25 cellular contexts compared by ENCODE assay signal in the genomic region with DNA sequence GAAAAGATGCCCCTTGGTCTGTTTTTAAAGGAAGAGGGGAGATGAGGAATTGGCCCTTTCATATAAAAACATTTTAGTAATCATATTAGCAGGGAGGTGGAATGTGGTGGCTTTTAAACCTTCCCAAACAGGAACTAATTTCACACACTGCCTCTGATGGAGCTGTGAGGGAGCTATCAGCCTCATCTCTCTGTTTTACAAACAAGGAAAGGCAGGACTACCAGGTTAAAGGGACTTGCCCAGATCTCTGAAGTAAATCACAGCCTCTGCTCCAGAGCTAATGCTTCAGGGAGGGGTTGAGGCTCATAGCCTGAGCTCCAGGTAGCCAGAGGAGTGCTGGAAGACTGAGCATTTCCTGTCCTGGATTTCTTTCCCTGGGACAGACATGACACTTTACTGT. TPM values are rescaled to one million over a fixed set of nuclear protein-coding genes. Genes with fewer than 3 reads are reported as not detected.
DNase-seq lines count a peak whose midpoint lies in the region; ATAC-seq, FAIRE-seq and TF ChIP-seq lines count a peak whose summit lies in the region.
"Had no signal": no experiment of that assay in that cellular context is flagged by ENCODE, and none has a peak within 500 bp of the region (broad histone marks: within the 10 kb centered on the region; RNA-seq: fewer than 3 reads in every experiment).

No MANE protein-coding gene starts in this region.

- peak overlapping the region; percentile 84 for H3K18ac ChIP-seq in H1 (ENCODE audit: extremely low read depth, low read length)

- H3K4me3 ChIP-seq in H1 (ENCODE audit: extremely low read depth in 1 of 4, insufficient read depth in 2 of 4, low read depth in 3 of 4, low read length in 4 of 4) = no peak overlapping the region
- H3K4me3 ChIP-seq in neural progenitor cell = no peak overlapping the region
- H3K4me3 ChIP-seq: GM23248, pancreas had no signal

- peak overlapping the region; percentile 75; the same call in 1 of the 2 replicates for H2BK20ac ChIP-seq in H1 (ENCODE audit: low read length)

- CTCF ChIA-PET in Calu3 (lab: Charles Lee) (interaction anchor here (1.2 to 1.3 kb wide), 2 partner anchors 44 to 371 kb away, joined by 6 read pairs; no protein-coding TSS in a partner anchor), H1 (lab: Charles Lee; ENCODE audit: partially characterized antibody) (interaction anchor here (0.9 to 3.3 kb wide), 10 partner anchors 10 to 391 kb away, joined by 3 to 18 read pairs (median 8); no protein-coding TSS in a partner anchor), T-cell (lab: Charles Lee) (no interaction called here)

- H3K27ac Mint-ChIP-seq in Calu3 (ENCODE audit: unreplicated experiment) = peak overlapping the region; percentile 54
- H3K27ac Mint-ChIP-seq in IgD-negative memory B cell = no peak overlapping the region
- no peak overlapping the region for H3K27ac Mint-ChIP-seq in neural progenitor cell
- H3K27ac Mint-ChIP-seq in HFFc6 = no peak overlapping the region
- H3K27ac Mint-ChIP-seq in T-cell = no peak overlapping the region
- H3K27ac Mint-ChIP-seq: activated B cell treated with CpG ODN at 0.5 μM for 24 hours; activated CD4-positive, alpha-beta memory T cell treated with anti-CD3 and anti-CD28 coated beads for 36 hours; memory B cell had no signal

- no peak overlapping the region for H3K23ac ChIP-seq in H1 (ENCODE audit: insufficient read length)

- no peak overlapping the region for H3K4me2 ChIP-seq in H1 (ENCODE audit: insufficient read depth in 1 of 2, low read depth in 2 of 2, low read length in 2 of 2)
- no peak overlapping the region for H3K4me2 ChIP-seq in neural progenitor cell

- H4K20me1 ChIP-seq in H1 (replicated peaks in 1 of 2; ENCODE audit: control insufficient read depth in 1 of 2, insufficient read depth in 2 of 2, low read length in 2 of 2) = no peaks in the 10 kb centered on the region
- H4K20me1 ChIP-seq in neural progenitor cell (ENCODE audit: low read depth) = peaks cover 5% of the 10 kb centered on the region

- peaks cover 17 to 62% (median 52%) of the 10 kb centered on the region in 4 experiments for H3K27me3 ChIP-seq in H1 (replicated peaks in 1 of 4; ENCODE audit: control insufficient read depth in 3 of 4, extremely low read depth in 1 of 4, insufficient read depth in 3 of 4, low read length in 3 of 4)
- peaks cover 98% of the 10 kb centered on the region for H3K27me3 ChIP-seq in neural progenitor cell
- H3K27me3 ChIP-seq: colonic mucosa, vagina had no signal

- H2BK12ac ChIP-seq in H1 (ENCODE audit: low read depth, low read length) = 0 out of 2 replicates have a peak overlapping the region, but pooled peaks have one; percentile 18

- no peak overlapping the region for H2AK5ac ChIP-seq in H1 (ENCODE audit: low read depth, low read length)

- no peaks in the 10 kb centered on the region for H3K27me3 Mint-ChIP-seq in Calu3 (ENCODE audit: unreplicated experiment)
- H3K27me3 Mint-ChIP-seq in IgD-negative memory B cell = peaks cover 50% of the 10 kb centered on the region
- peaks cover 41% of the 10 kb centered on the region for H3K27me3 Mint-ChIP-seq in neural progenitor cell (ENCODE audit: insufficient read depth, low read depth)
- peaks cover 33% of the 10 kb centered on the region for H3K27me3 Mint-ChIP-seq in HFFc6 (ENCODE audit: insufficient read depth)
- peaks cover 49 to 64% of the 10 kb centered on the region in 2 donors for H3K27me3 Mint-ChIP-seq in T-cell

- H3K36me3 ChIP-seq in H1 (ENCODE audit: control insufficient read depth in 2 of 4, insufficient read depth in 4 of 4, low read length in 3 of 4) (no peaks in the 10 kb centered on the region), neural progenitor cell (no peaks in the 10 kb centered on the region)
- H3K36me3 ChIP-seq: colonic mucosa, pancreas, vagina had no signal

- H2BK15ac ChIP-seq in H1 (ENCODE audit: low read length) = peak overlapping the region; percentile 36; the same call in 1 of the 2 replicates

- intact Hi-C loops in Calu3 (cut with micrococcal nuclease; ENCODE audit: unreplicated experiment) = loop anchor here (2.0 to 10.0 kb wide), 4 partner anchors 107 to 377 kb away; no protein-coding TSS in a partner anchor

- peak overlapping the region; percentile 85 for H3K4me3 Mint-ChIP-seq in Calu3 (ENCODE audit: low read depth, unreplicated experiment)
- H3K4me3 Mint-ChIP-seq in IgD-negative memory B cell = peak overlapping the region in 3 of 4 donors; percentile 27 to 57 (median 50)
- peak overlapping the region; percentile 2 for H3K4me3 Mint-ChIP-seq in neural progenitor cell
- no peak overlapping the region for H3K4me3 Mint-ChIP-seq in HFFc6
- peak overlapping the region in 1 of 3 donors; percentile 85 for H3K4me3 Mint-ChIP-seq in T-cell
- H3K4me3 Mint-ChIP-seq: activated CD4-positive, alpha-beta memory T cell treated with anti-CD3 and anti-CD28 coated beads for 36 hours had no signal

- H3K56ac ChIP-seq in H1 (replicated peaks; ENCODE audit: insufficient read length, low read depth, low read length) = no peak overlapping the region

- H3K9me3 ChIP-seq in H1 (ENCODE audit: insufficient read depth in 2 of 2, low read depth in 1 of 2, low read length in 1 of 2) (no peaks in the 10 kb centered on the region), neural progenitor cell (ENCODE audit: low read depth) (no peaks in the 10 kb centered on the region)
- H3K9me3 ChIP-seq: colonic mucosa, pancreas, vagina had no signal

- H4K91ac ChIP-seq in H1 (replicated peaks; ENCODE audit: insufficient read length, low read length) = no peak overlapping the region

- H4K5ac ChIP-seq in H1 (ENCODE audit: insufficient read length, low read depth, low read length) = no peak overlapping the region

- H3F3A ChIP-seq in neural progenitor cell (ENCODE audit: low read depth) = peaks cover 25% of the 10 kb centered on the region

- no peak overlapping the region for H4K8ac ChIP-seq in H1 (ENCODE audit: extremely low read depth, insufficient read depth, low read length)

- H3K36me3 Mint-ChIP-seq in Calu3 (ENCODE audit: insufficient read depth, unreplicated experiment) (peaks cover 43% of the 10 kb centered on the region), IgD-negative memory B cell (no peaks in the 10 kb centered on the region), neural progenitor cell (no peaks in the 10 kb centered on the region), HFFc6 (ENCODE audit: low read depth) (no peaks in the 10 kb centered on the region), T-cell (no peaks in the 10 kb centered on the region)
- H3K36me3 Mint-ChIP-seq: activated CD4-positive, alpha-beta memory T cell treated with anti-CD3 and anti-CD28 coated beads for 36 hours; memory B cell; naive thymus-derived CD4-positive, alpha-beta T cell had no signal

- no peak overlapping the region for H3K14ac ChIP-seq in H1 (ENCODE audit: insufficient read length)

- POLR2A ChIA-PET in H1 (lab: Charles Lee; ENCODE audit: partially characterized antibody) = interaction anchor here (1.0 to 2.9 kb wide), 5 partner anchors 11 to 390 kb away, joined by 3 to 15 read pairs (median 4); no protein-coding TSS in a partner anchor
- POLR2A ChIA-PET in T-cell (lab: Charles Lee) = no interaction called here

- TF ChIP-seq EP300 in H1 (IDR thresholded peaks at IDR 0.05; ENCODE audit: borderline replicate concordance in 1 of 2, low read depth in 2 of 2, low read length in 2 of 2) = no peak

- no peak overlapping the region for H3K4ac ChIP-seq in H1 (replicated peaks; ENCODE audit: insufficient read length, low read depth, low read length)

- H3K23me2 ChIP-seq in H1 (ENCODE audit: low read depth, low read length) = peaks cover 33% of the 10 kb centered on the region

- no peaks in the 10 kb centered on the region for H3K79me2 ChIP-seq in H1 (ENCODE audit: control insufficient read depth in 1 of 2, insufficient read depth in 2 of 2, low read length in 2 of 2)
- peaks cover 32% of the 10 kb centered on the region for H3K79me2 ChIP-seq in neural progenitor cell (ENCODE audit: low read depth)

- ATAC-seq in T-cell (replicated peaks in 1 of 4) = no peak
- ATAC-seq: naive thymus-derived CD4-positive, alpha-beta T cell; pancreas had no signal

- H3K9ac ChIP-seq in H1 (replicated peaks in 1 of 4; ENCODE audit: extremely low read depth in 1 of 4, low read depth in 3 of 4, low read length in 3 of 4) (no peak overlapping the region), neural progenitor cell (no peak overlapping the region)
- H3K9ac ChIP-seq: GM23248 had no signal

- H2BK120ac ChIP-seq in H1 (replicated peaks; ENCODE audit: low read depth, low read length) = no peak overlapping the region

- no peak for TF ChIP-seq RAD21 in H1 (IDR thresholded peaks at IDR 0.05 in 1 of 2, conservative IDR thresholded peaks at IDR 0.05 in 1 of 2; ENCODE audit: low read depth in 2 of 2, low read length in 2 of 2)

- no peak for TF ChIP-seq POLR2A in H1 (IDR thresholded peaks at IDR 0.05; ENCODE audit: control extremely low read depth in 1 of 2, low read depth in 2 of 2, low read length in 2 of 2)

- DNase-seq in Calu3 = no peak
- no peak for DNase-seq in H1 (ENCODE audit: low read depth in 1 of 2, low spot score in 2 of 2)
- peak; percentile 6 for DNase-seq in neural progenitor cell (ENCODE audit: low spot score)
- no peak for DNase-seq in HFFc6
- DNase-seq in COR-L47 (lab: John Stamatoyannopoulos, UW) = no peak
- no peak for DNase-seq in putamen (ENCODE audit: low spot score)
- DNase-seq in T-cell = no peak
- DNase-seq: activated B cell treated with CpG ODN at 0.5 μM for 24 hours; activated CD4-positive, alpha-beta memory T cell treated with anti-CD3 and anti-CD28 coated beads for 36 hours; activated effector memory CD4-positive, alpha-beta T cell treated with anti-CD3 and anti-CD28 coated beads, Interleukin-2, amount 50 U/mL, for 16 hours; colonic mucosa; DMS153; GF-D8; GM23248; IMR-90; naive thymus-derived CD4-positive, alpha-beta T cell; NCI-H774; pancreas; substantia nigra; T1000 had no signal

- H3K4me1 ChIP-seq in H1 (replicated peaks in 1 of 4; ENCODE audit: control insufficient read depth in 3 of 4, insufficient read depth in 4 of 4, low read length in 3 of 4) (peaks cover 0 to 3% (median 1%) of the 10 kb centered on the region in 4 experiments; a peak in 5 of 7 replicates), neural progenitor cell (peaks cover 10% of the 10 kb centered on the region)

- no peak for FAIRE-seq in H1 (lab: Jason Lieb, UNC)
- FAIRE-seq: pancreas had no signal

- BruUV-seq in Calu3 (replicated peaks; lab: Mats Ljungman, UMichigan) = no TSS peak

- peaks cover 13% of the 10 kb centered on the region for H3K4me1 Mint-ChIP-seq in Calu3 (ENCODE audit: low read depth, unreplicated experiment)
- peaks cover 9 to 21% (median 12%) of the 10 kb centered on the region in 3 donors for H3K4me1 Mint-ChIP-seq in IgD-negative memory B cell
- H3K4me1 Mint-ChIP-seq in neural progenitor cell = peaks cover 20% of the 10 kb centered on the region
- peaks cover 28% of the 10 kb centered on the region for H3K4me1 Mint-ChIP-seq in HFFc6 (ENCODE audit: low read depth)
- peaks cover 27 to 40% (median 34%) of the 10 kb centered on the region in 3 donors for H3K4me1 Mint-ChIP-seq in T-cell

- no peaks in the 10 kb centered on the region for H3K79me1 ChIP-seq in H1 (ENCODE audit: low read depth, low read length)

- H2AFZ ChIP-seq in H1 (ENCODE audit: low read length) = no peak overlapping the region
- no peak overlapping the region for H2AFZ ChIP-seq in neural progenitor cell (replicated peaks)
- H2AFZ ChIP-seq: GM23248 had no signal

- H3K9me3 Mint-ChIP-seq in Calu3 (ENCODE audit: low read depth, unreplicated experiment) (no peaks in the 10 kb centered on the region), IgD-negative memory B cell (no peaks in the 10 kb centered on the region), neural progenitor cell (no peaks in the 10 kb centered on the region), HFFc6 (no peaks in the 10 kb centered on the region), T-cell (no peaks in the 10 kb centered on the region)
- H3K9me3 Mint-ChIP-seq: activated B cell treated with CpG ODN at 0.5 μM for 24 hours; activated CD4-positive, alpha-beta memory T cell treated with anti-CD3 and anti-CD28 coated beads for 36 hours; memory B cell had no signal

- no peak for TF ChIP-seq CTCF in Calu3 (IDR thresholded peaks at IDR 0.05; ENCODE audit: unreplicated experiment)
- TF ChIP-seq CTCF in H1 (IDR thresholded peaks at IDR 0.05; ENCODE audit: control extremely low read depth in 1 of 3, insufficient read depth in 1 of 3, low read depth in 1 of 3, low read length in 3 of 3) = no peak
- TF ChIP-seq CTCF in neural progenitor cell (IDR thresholded peaks at IDR 0.05) = peak; percentile 5
- no peak for TF ChIP-seq CTCF in HFFc6 (IDR thresholded peaks at IDR 0.05)

- no peak overlapping the region for H2BK5ac ChIP-seq in H1 (ENCODE audit: low read depth, low read length)

- H3K27ac ChIP-seq in H1 (ENCODE audit: low read depth, low read length) (no peak overlapping the region), neural progenitor cell (no peak overlapping the region)
- H3K27ac ChIP-seq: C4-2B, colonic mucosa, GM23248, HL-60, pancreas had no signal

RNA-seq across cellular contexts. Expression of a gene that starts 1.1 kb away (rescaled TPM):
- 23.0 and 24.8 TPM in 2 replicates for total RNA-seq in Calu3 (2022)
- not detected for polyA plus RNA-seq in IgD-negative memory B cell
- total RNA-seq in H1 (2021; fragmentation: NEBNext Ultra II Directional; extraction: Animal tissue kit (Norgen Biotek cat#: 25700)) = 5.4 and 5.9 TPM in 2 replicates
- polyA plus RNA-seq in H1 (2011; rRNA removed) = 2.3 and 4.2 TPM in 2 replicates
- 3.7 TPM for polyA plus RNA-seq in H1 (2011; cell fraction: cytosol; rRNA removed)
- polyA plus RNA-seq in H1 (2011; cell fraction: nucleus; rRNA removed) = 3.4 TPM
- polyA plus RNA-seq in H1 (2012, experiment 1 of 2) = 2.7 to 4.9 TPM (median 3.5 TPM) in 4 replicates
- 3.0 TPM for polyA plus RNA-seq in H1 (2012, experiment 2 of 2)
- polyA plus RNA-seq in H1 (2013, experiment 1 of 2) = 4.2 TPM
- 4.5 TPM for polyA plus RNA-seq in H1 (2013, experiment 2 of 2)
- polyA minus RNA-seq in H1 (2011; rRNA and poly(A)+ RNA removed) = 2.0 and 3.6 TPM in 2 replicates
- polyA minus RNA-seq in H1 (2011; cell fraction: cytosol; rRNA and poly(A)+ RNA removed) = 3.2 TPM
- 3.0 TPM for polyA minus RNA-seq in H1 (2011; cell fraction: nucleus; rRNA and poly(A)+ RNA removed)
- 11.0 and 18.4 TPM in 2 replicates for total RNA-seq in neural progenitor cell (ENCODE audit: low replicate concordance)
- 10 to 100 TPM in 2 of 6 experiments, 1 to 10 TPM in 4; 4.0 to 14.5 (median 4.4) TPM for total RNA-seq in HFFc6 (2021; fragmentation: NEBNext Ultra II Directional; extraction: Animal tissue kit (Norgen Biotek cat#: 25700))
- total RNA-seq in T-cell = 1 to 10 TPM in 1 of 5 donors, under 1 TPM in 3, not detected in 1; 0.21 to 1.1 (median 0.61) TPM
- total RNA-seq: GM23248 had no signal
- polyA plus RNA-seq: GM23248 had no signal

Comparison
In these comparisons a context has a peak if more than half of its experiments do, and no peak if none do; other contexts are left out.
1. CTCF ChIA-PET loops: an anchor here in Calu3 (1.2 to 1.3 kb wide) and H1 (0.9 to 3.3 kb wide); none called in T-cell.